Comparison of ENCODE assay signal across 18 cellular contexts in the genomic region with DNA sequence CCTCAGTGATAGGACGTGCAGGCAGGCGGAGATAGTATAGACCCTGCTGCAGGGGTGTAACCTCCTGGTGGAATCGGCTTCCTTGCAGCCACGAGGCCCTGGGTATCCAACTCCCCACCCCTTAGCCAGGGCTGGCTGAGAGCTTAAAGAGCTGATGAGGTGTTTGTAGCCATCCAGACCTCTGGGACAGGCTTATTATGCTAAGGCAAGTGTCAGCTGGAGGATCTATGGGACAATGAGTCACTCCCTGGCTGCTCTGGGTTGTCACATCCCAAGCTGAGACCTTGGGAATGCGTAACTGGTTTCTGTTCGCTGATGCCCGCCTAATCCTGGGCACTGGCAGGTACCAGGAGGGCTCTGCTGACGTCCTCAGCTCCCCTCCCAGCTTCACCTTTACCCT. TPM values are rescaled to one million over a fixed set of nuclear protein-coding genes. Genes with fewer than 3 reads are reported as not detected.
DNase-seq lines count a peak whose midpoint lies in the region; FAIRE-seq and TF ChIP-seq lines count a peak whose summit lies in the region.
"Had no signal": no experiment of that assay in that cellular context is flagged by ENCODE, and none has a peak within 500 bp of the region (broad histone marks: within the 10 kb centered on the region; RNA-seq: fewer than 3 reads in every experiment).

No MANE protein-coding gene starts in this region.

- H4K20me1 ChIP-seq in hepatocyte (ENCODE audit: insufficient read depth, poor library complexity, severe bottlenecking) = peaks cover 9% of the 10 kb centered on the region

- H3K27ac ChIP-seq in hepatocyte (no peak overlapping the region), rectal smooth muscle tissue (ENCODE audit: low read depth, low read length) (peak overlapping the region; percentile 53)
- H3K27ac ChIP-seq: esophagus squamous epithelium, suprapubic skin had no signal

- no peak for FAIRE-seq in GM19239 (lab: Jason Lieb, UNC)

- DNase-seq in D341Med (ENCODE audit: low spot score) (peak; percentile 50), RPMI7951 (ENCODE audit: low read depth) (peak; percentile 23), hepatocyte (ENCODE audit: low spot score) (peak; percentile 35), GM19239 (ENCODE audit: insufficient read length, low spot score) (no peak), COR-L47 (lab: John Stamatoyannopoulos, UW) (no peak)
- no peak for DNase-seq in activated T-cell treated with anti-CD3 and anti-CD28 coated beads, Interleukin-2, amount 50 U/mL, for 48 hours
- no peak for DNase-seq in activated naive CD4-positive, alpha-beta T cell (lab: John Stamatoyannopoulos, UW)
- DNase-seq: activated CD8-positive, alpha-beta T cell treated with anti-CD3 and anti-CD28 coated beads for 36 hours; activated naive CD8-positive, alpha-beta T cell treated with anti-CD3 and anti-CD28 coated beads, Interleukin-2, amount 10 ng/mL, durations not matched to agents 7 days and 5 days; activated T-cell treated with anti-CD3 and anti-CD28 coated beads, Interleukin-2, amount 50 U/mL, for 72 hours; Calu3; esophagus squamous epithelium; glutamatergic neuron; NCI-H2107; NCI-H526 treated with DMSO at 0.1 percent for 48 hours; stimulated activated CD4-positive, alpha-beta T cell treated with anti-CD3 and anti-CD28 coated beads, Interleukin-4, amount 100 ng/mL, for 1 hour had no signal

- H3K9me2 ChIP-seq in hepatocyte (replicated peaks; ENCODE audit: insufficient read depth) = no peaks in the 10 kb centered on the region

- no peak overlapping the region for H3K9ac ChIP-seq in rectal smooth muscle tissue (ENCODE audit: low read length)

- H3K79me2 ChIP-seq in hepatocyte = peaks cover 10% of the 10 kb centered on the region

- no peak overlapping the region for H3K4me3 ChIP-seq in hepatocyte
- H3K4me3 ChIP-seq in rectal smooth muscle tissue (ENCODE audit: low read length) = no peak overlapping the region
- H3K4me3 ChIP-seq: esophagus squamous epithelium, suprapubic skin had no signal

- H3K9me3 ChIP-seq in hepatocyte (ENCODE audit: low read depth) = no peaks in the 10 kb centered on the region
- H3K9me3 ChIP-seq: esophagus squamous epithelium, suprapubic skin had no signal

- TF ChIP-seq CTCF in hepatocyte (IDR thresholded peaks at IDR 0.05; ENCODE audit: poor library complexity) = no peak

- H3K4me1 ChIP-seq in hepatocyte (ENCODE audit: insufficient read depth) = peaks cover 18% of the 10 kb centered on the region
- peaks cover 14% of the 10 kb centered on the region for H3K4me1 ChIP-seq in rectal smooth muscle tissue (ENCODE audit: control insufficient read depth, insufficient read depth, low read length)

- no peak overlapping the region for H3K4me2 ChIP-seq in hepatocyte

- H3K36me3 ChIP-seq in hepatocyte (replicated peaks; ENCODE audit: insufficient read depth, low read depth) = no peaks in the 10 kb centered on the region
- no peaks in the 10 kb centered on the region for H3K36me3 ChIP-seq in rectal smooth muscle tissue (ENCODE audit: control insufficient read depth, insufficient read depth, low read length)
- H3K36me3 ChIP-seq: esophagus squamous epithelium, suprapubic skin had no signal

- H3K27me3 ChIP-seq in hepatocyte = no peaks in the 10 kb centered on the region
- H3K27me3 ChIP-seq in rectal smooth muscle tissue (ENCODE audit: control insufficient read depth, insufficient read depth, low read length) = no peaks in the 10 kb centered on the region
- H3K27me3 ChIP-seq: esophagus squamous epithelium, suprapubic skin had no signal

- 81% methylated on average over 8 of the region's 8 CpGs for WGBS in hepatocyte (ENCODE audit: low lambda C conversion rate, missing lambda C conversion rate)

- no peak overlapping the region for H2AFZ ChIP-seq in hepatocyte

RNA-seq across cellular contexts. Expression of a gene that starts 38.9 kb away (rescaled TPM):
- total RNA-seq in RPMI7951 (2014; rRNA removed; shearing (Covaris generic)) = 3.1 and 3.8 TPM in 2 replicates
- total RNA-seq in hepatocyte = 23.6 and 31.0 TPM in 2 replicates
- 11.1 and 11.6 TPM in 2 replicates for polyA plus RNA-seq in hepatocyte

Comparison
In these comparisons a context has a peak if more than half of its experiments do, and no peak if none do; other contexts are left out.
1. DNase-seq: peak in D341Med (single experiment), RPMI7951 (single experiment) and hepatocyte (single experiment); none in GM19239 (single experiment), COR-L47 (single experiment), activated T-cell treated with anti-CD3 and anti-CD28 coated beads, Interleukin-2, amount 50 U/mL, for 48 hours (0 of 2) and activated naive CD4-positive, alpha-beta T cell (0 of 4).